19 cellular contexts compared by ENCODE assay signal in the genomic region with DNA sequence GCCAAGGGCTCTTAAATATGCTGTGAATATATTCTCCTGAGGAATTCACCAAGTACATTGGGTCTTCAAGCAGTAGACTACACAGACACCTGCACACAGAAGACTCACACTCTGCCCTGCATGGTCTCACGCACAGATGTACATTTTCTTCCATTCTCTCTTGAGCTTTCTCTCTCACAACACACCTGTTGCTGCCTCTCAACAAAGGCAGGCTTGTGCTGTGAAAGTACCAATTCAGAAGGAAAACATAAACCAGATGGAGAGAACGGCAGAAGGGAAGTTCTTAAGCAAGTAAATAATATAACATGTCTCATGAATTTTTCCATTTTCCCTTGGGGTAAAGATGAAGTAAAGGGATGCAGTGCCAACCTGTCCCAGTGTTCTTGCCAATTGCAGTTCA.
"Had no signal": no experiment of that assay in that cellular context is flagged by ENCODE, and none has a peak within 500 bp of the region (broad histone marks: within the 10 kb centered on the region; RNA-seq: fewer than 3 reads in every experiment).

No MANE protein-coding gene starts in this region.

- H3K4me1 Mint-ChIP-seq: naive thymus-derived CD4-positive, alpha-beta T cell had no signal

- ATAC-seq: activated naive CD4-positive, alpha-beta T cell treated with anti-CD3 and anti-CD28 coated beads, Interleukin-2, amount 50 U/mL, for 72 hours; activated T-cell treated with anti-CD3 and anti-CD28 coated beads, Interleukin-2, amount 50 U/mL, for 4 hours; left lobe of liver; naive thymus-derived CD4-positive, alpha-beta T cell; stimulated activated naive CD8-positive, alpha-beta T cell treated with anti-CD3 and anti-CD28 coated beads, Interleukin-15, Interleukin-2, amounts not matched to agents 100 U/mL and 50 U/mL, for 24 hours had no signal

- H3K4me3 ChIP-seq: esophagus squamous epithelium, hepatocyte, skin epidermis, suprapubic skin had no signal

- H3K9ac ChIP-seq: parathyroid adenoma had no signal

- H3K36me3 ChIP-seq: esophagus squamous epithelium, suprapubic skin had no signal

- H3K27ac Mint-ChIP-seq: activated naive CD4-positive, alpha-beta T cell treated with anti-CD3 and anti-CD28 coated beads, Interleukin-2, amount 50 U/mL, for 72 hours; naive thymus-derived CD4-positive, alpha-beta T cell; type B pancreatic cell had no signal

- H3K4me2 ChIP-seq: hepatocyte had no signal

- H2AFZ ChIP-seq: hepatocyte, parathyroid adenoma had no signal

- H3K9me3 ChIP-seq: esophagus squamous epithelium, suprapubic skin had no signal

- H3K27me3 ChIP-seq: esophagus squamous epithelium, hepatocyte, suprapubic skin had no signal

- DNase-seq: activated CD4-positive, alpha-beta T cell treated with anti-CD3 and anti-CD28 coated beads for 1 hour; activated CD4-positive, alpha-beta T cell treated with anti-CD3 and anti-CD28 coated beads, Interleukin-2, amount 50 U/mL, for 48 hours; activated gamma-delta T cell; activated T-cell treated with anti-CD3 and anti-CD28 coated beads, Interleukin-2, amount 50 U/mL, for 4 hours; cortex of kidney; effector CD8-positive, alpha-beta T cell; esophagus squamous epithelium; islet precursor cell; naive thymus-derived CD4-positive, alpha-beta T cell; stimulated activated naive CD8-positive, alpha-beta T cell treated with anti-CD3 and anti-CD28 coated beads, Interleukin-15, Interleukin-2, amounts not matched to agents 100 U/mL and 50 U/mL, for 24 hours; T-helper 9 cell had no signal

- H3K27ac ChIP-seq: esophagus squamous epithelium, hepatocyte, parathyroid adenoma, skin epidermis, suprapubic skin, VCaP had no signal

- H3K9me3 Mint-ChIP-seq: type B pancreatic cell had no signal

- H3K4me1 ChIP-seq: parathyroid adenoma had no signal

- H3K27me3 Mint-ChIP-seq: type B pancreatic cell had no signal

- H3K79me2 ChIP-seq: hepatocyte, parathyroid adenoma had no signal

- H3K4me3 Mint-ChIP-seq: activated T-cell treated with anti-CD3 and anti-CD28 coated beads, Interleukin-2, amount 50 U/mL, for 4 hours; naive thymus-derived CD4-positive, alpha-beta T cell; type B pancreatic cell had no signal
